ENCODE assay signal across 15 cellular contexts in the genomic region with DNA sequence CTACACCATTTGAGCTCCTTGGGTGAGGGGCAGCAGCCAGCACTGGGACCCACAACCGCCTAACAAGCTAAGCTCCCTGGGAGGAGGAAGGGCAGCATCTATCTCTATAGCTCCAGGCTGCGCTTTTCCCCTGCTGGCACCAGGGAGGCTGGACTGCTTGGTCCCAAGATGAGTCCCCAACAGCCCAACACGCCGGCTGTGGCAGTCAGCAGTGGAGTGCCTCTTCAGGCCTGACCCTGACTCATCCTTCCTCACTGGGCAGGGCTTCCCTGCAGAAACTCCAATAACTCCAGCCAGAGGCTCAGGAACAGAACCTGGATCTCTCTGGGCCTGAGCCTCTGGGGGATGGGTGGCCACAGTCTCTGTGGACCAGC.
"Had no signal": no experiment of that assay in that cellular context is flagged by ENCODE, and none has a peak within 500 bp of the region (broad histone marks: within the 10 kb centered on the region; RNA-seq: fewer than 3 reads in every experiment).

No MANE protein-coding gene starts in this region.

- H3K27me3 Mint-ChIP-seq: activated CD4-positive, alpha-beta memory T cell treated with anti-CD3 and anti-CD28 coated beads for 36 hours; activated naive CD8-positive, alpha-beta T cell; naive B cell had no signal

- H3K27ac ChIP-seq: brain microvascular endothelial cell, esophagus muscularis mucosa, tibial artery, vagina, VCaP had no signal

- H3K27me3 ChIP-seq: brain microvascular endothelial cell, tibial artery, vagina had no signal

- H3K9me3 ChIP-seq: tibial artery, vagina had no signal

- H3K4me1 Mint-ChIP-seq: immature natural killer cell had no signal

- H3K36me3 Mint-ChIP-seq: activated CD4-positive, alpha-beta memory T cell treated with anti-CD3 and anti-CD28 coated beads for 36 hours; activated naive CD8-positive, alpha-beta T cell; immature natural killer cell; naive B cell had no signal

- DNase-seq: activated gamma-delta T cell; activated T-cell treated with anti-CD3 and anti-CD28 coated beads, Interleukin-2, amount 50 U/mL, for 48 hours; amygdala; brain microvascular endothelial cell; glutamatergic neuron; immature natural killer cell; left colon; naive B cell; retina; tibial artery had no signal

- H3K36me3 ChIP-seq: brain microvascular endothelial cell, esophagus muscularis mucosa, tibial artery, vagina had no signal

- H3K4me1 ChIP-seq: esophagus muscularis mucosa, vagina had no signal

- H3K9me3 Mint-ChIP-seq: activated CD4-positive, alpha-beta memory T cell treated with anti-CD3 and anti-CD28 coated beads for 36 hours had no signal

- H3K27ac Mint-ChIP-seq: activated CD4-positive, alpha-beta memory T cell treated with anti-CD3 and anti-CD28 coated beads for 36 hours; activated naive CD8-positive, alpha-beta T cell; immature natural killer cell; naive B cell had no signal

- H3K4me3 ChIP-seq: esophagus muscularis mucosa, tibial artery, vagina had no signal

- H3K4me3 Mint-ChIP-seq: activated CD4-positive, alpha-beta memory T cell treated with anti-CD3 and anti-CD28 coated beads for 36 hours; activated naive CD8-positive, alpha-beta T cell; immature natural killer cell; naive B cell had no signal
